In the genomic region with DNA sequence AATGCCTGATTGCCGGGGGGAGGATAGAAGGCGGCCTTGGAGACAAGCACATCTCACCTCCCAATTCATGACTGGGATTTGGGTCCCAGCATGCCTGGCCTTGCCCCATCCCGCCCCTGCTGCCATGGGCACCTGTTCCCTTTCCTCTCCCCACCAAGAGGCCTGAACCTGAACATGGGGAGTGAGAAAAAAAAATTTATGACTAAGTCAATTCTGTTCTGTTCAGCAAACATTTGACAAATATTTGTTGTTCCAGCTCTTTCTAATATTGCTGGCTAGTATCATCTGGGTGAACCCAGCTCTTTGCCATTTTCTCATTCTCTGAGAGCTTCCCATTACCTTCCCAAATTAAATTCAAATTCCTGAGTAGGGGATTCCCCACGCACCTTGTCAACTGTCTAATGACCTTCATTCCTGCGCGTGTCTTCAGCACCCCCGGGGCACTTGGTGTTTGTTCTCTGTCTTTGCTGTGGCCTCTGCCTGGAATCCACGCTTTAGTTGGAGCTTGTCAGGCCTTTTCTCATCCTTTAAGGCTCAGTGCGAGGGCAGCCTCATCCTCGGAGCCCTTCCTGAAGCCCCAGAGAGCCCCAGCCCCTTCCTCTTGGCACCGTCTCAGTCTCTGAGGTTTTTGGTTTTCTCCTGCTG, we compare ENCODE assay signal across 15 cellular contexts. TPM values are rescaled to one million over a fixed set of nuclear protein-coding genes. Genes with fewer than 3 reads are reported as not detected.
DNase-seq lines count a peak whose midpoint lies in the region; ATAC-seq and TF ChIP-seq lines count a peak whose summit lies in the region.
"Had no signal": no experiment of that assay in that cellular context is flagged by ENCODE, and none has a peak within 500 bp of the region (broad histone marks: within the 10 kb centered on the region; RNA-seq: fewer than 3 reads in every experiment).

No MANE protein-coding gene starts in this region.

- H3K9ac ChIP-seq in duodenal mucosa (ENCODE audit: low read depth in 1 of 2, low read length in 2 of 2): peak overlapping the region; percentile 0 to 49

- intact Hi-C loops in activated CD8-positive, alpha-beta T cell treated with anti-CD3 and anti-CD28 coated beads for 36 hours (cut with micrococcal nuclease): no loop called here
- intact Hi-C loops in right lobe of liver (cut with DNase I): no loop called here
- intact Hi-C loops in posterior vena cava (cut with DNase I): loop anchor here in 1 of 2 donors (5.0 kb wide), 1 partner anchor 40 kb away; no protein-coding TSS in a partner anchor

- H3K36me3 Mint-ChIP-seq in activated CD8-positive, alpha-beta T cell treated with anti-CD3 and anti-CD28 coated beads, Interleukin-2, amount 10 ng/mL, durations not matched to agents 7 days and 5 days (ENCODE audit: low read depth): no peaks in the 10 kb centered on the region
- H3K36me3 Mint-ChIP-seq in activated CD8-positive, alpha-beta T cell treated with anti-CD3 and anti-CD28 coated beads for 36 hours (ENCODE audit: low read depth): no peaks in the 10 kb centered on the region

- no peak for ATAC-seq in activated CD8-positive, alpha-beta T cell treated with anti-CD3 and anti-CD28 coated beads, Interleukin-2, amount 10 ng/mL, durations not matched to agents 7 days and 5 days
- ATAC-seq in activated CD8-positive, alpha-beta T cell treated with anti-CD3 and anti-CD28 coated beads for 36 hours: no peak
- peak; percentile 3 to 26 (median 16) for ATAC-seq in right lobe of liver
- ATAC-seq: activated T-helper 17 cell treated with anti-CD3 and anti-CD28 coated beads, Interleukin-2, amount 50 U/mL, for 72 hours; heart right ventricle; lower lobe of right lung had no signal

- H3K4me1 ChIP-seq in duodenal mucosa (ENCODE audit: control insufficient read depth in 1 of 2, insufficient read depth in 2 of 2, low read length in 2 of 2) (peaks cover 44 to 46% of the 10 kb centered on the region in 2 donors), right lobe of liver (peaks cover 0 to 73% (median 36%) of the 10 kb centered on the region in 4 donors)

- TF ChIP-seq POLR2A in right lobe of liver (IDR thresholded peaks at IDR 0.05): no peak

- H3K4me3 ChIP-seq in duodenal mucosa (ENCODE audit: low read depth in 1 of 2, low read length in 2 of 2) (peak overlapping the region; percentile 60 to 61), right lobe of liver (peak overlapping the region; percentile 50 to 92 (median 85))
- H3K4me3 ChIP-seq: heart right ventricle, lower lobe of right lung had no signal

- peak overlapping the region; percentile 43 for H3K27ac Mint-ChIP-seq in activated CD8-positive, alpha-beta T cell treated with anti-CD3 and anti-CD28 coated beads, Interleukin-2, amount 10 ng/mL, durations not matched to agents 7 days and 5 days
- H3K27ac Mint-ChIP-seq in activated CD8-positive, alpha-beta T cell treated with anti-CD3 and anti-CD28 coated beads for 36 hours: no peak overlapping the region
- H3K27ac Mint-ChIP-seq: activated T-helper 17 cell treated with anti-CD3 and anti-CD28 coated beads, Interleukin-2, amount 50 U/mL, for 72 hours; T-helper 2 cell treated with Interferon-gamma antibody and Interleukin-4, amounts not matched to agents 5 μg/mL and 100 μg/mL, for 36 hours had no signal

- no peak for TF ChIP-seq CTCF in activated CD8-positive, alpha-beta T cell treated with anti-CD3 and anti-CD28 coated beads for 36 hours (IDR thresholded peaks at IDR 0.05)
- TF ChIP-seq CTCF in right lobe of liver (IDR thresholded peaks at IDR 0.05): no peak
- TF ChIP-seq CTCF in GM10266 (IDR thresholded peaks at IDR 0.05; ENCODE audit: control insufficient read depth, insufficient read depth, low read depth, missing control alignments): no peak

- POLR2A ChIA-PET in activated CD8-positive, alpha-beta T cell treated with anti-CD3 and anti-CD28 coated beads, Interleukin-2, amount 10 ng/mL, durations not matched to agents 7 days and 5 days (lab: Charles Lee): no interaction called here
- POLR2A ChIA-PET in activated CD8-positive, alpha-beta T cell treated with anti-CD3 and anti-CD28 coated beads for 36 hours (lab: Charles Lee): no interaction called here

- WGBS in right lobe of liver (ENCODE audit: insufficient coverage, low coverage, low lambda C conversion rate, missing lambda C conversion rate): 23% methylated on average over 8 of the region's 11 CpGs

- H3K27me3 Mint-ChIP-seq in activated CD8-positive, alpha-beta T cell treated with anti-CD3 and anti-CD28 coated beads, Interleukin-2, amount 10 ng/mL, durations not matched to agents 7 days and 5 days (ENCODE audit: low read depth): peaks cover 2% of the 10 kb centered on the region
- no peaks in the 10 kb centered on the region for H3K27me3 Mint-ChIP-seq in activated CD8-positive, alpha-beta T cell treated with anti-CD3 and anti-CD28 coated beads for 36 hours

- H3K36me3 ChIP-seq in duodenal mucosa (ENCODE audit: control insufficient read depth in 1 of 2, insufficient read depth in 2 of 2, low read length in 2 of 2) (peaks cover 0 to 3% of the 10 kb centered on the region in 2 donors), right lobe of liver (peaks cover 0 to 19% (median 3%) of the 10 kb centered on the region in 4 donors)
- H3K36me3 ChIP-seq: lower lobe of right lung had no signal

- H3K4me1 Mint-ChIP-seq in activated CD8-positive, alpha-beta T cell treated with anti-CD3 and anti-CD28 coated beads, Interleukin-2, amount 10 ng/mL, durations not matched to agents 7 days and 5 days (ENCODE audit: low read depth): peaks cover 7% of the 10 kb centered on the region
- H3K4me1 Mint-ChIP-seq in activated CD8-positive, alpha-beta T cell treated with anti-CD3 and anti-CD28 coated beads for 36 hours (ENCODE audit: low read depth): no peaks in the 10 kb centered on the region
- H3K4me1 Mint-ChIP-seq: activated T-helper 17 cell treated with anti-CD3 and anti-CD28 coated beads, Interleukin-2, amount 50 U/mL, for 72 hours had no signal

- H3K9me3 ChIP-seq in duodenal mucosa (ENCODE audit: control insufficient read depth in 1 of 2, low read length in 2 of 2) (no peaks in the 10 kb centered on the region), right lobe of liver (no peaks in the 10 kb centered on the region)
- H3K9me3 ChIP-seq: heart right ventricle, lower lobe of right lung had no signal

- no peak overlapping the region for H3K27ac ChIP-seq in duodenal mucosa (ENCODE audit: low read depth, low read length)
- peak overlapping the region; percentile 61 to 95 (median 87) for H3K27ac ChIP-seq in right lobe of liver
- H3K27ac ChIP-seq: heart right ventricle, lower lobe of right lung had no signal

- no peaks in the 10 kb centered on the region for H3K27me3 ChIP-seq in duodenal mucosa (ENCODE audit: control insufficient read depth in 1 of 2, insufficient read depth in 2 of 2, low read length in 2 of 2)
- H3K27me3 ChIP-seq in right lobe of liver: no peaks in the 10 kb centered on the region
- H3K27me3 ChIP-seq: heart right ventricle had no signal

- H3K4me3 Mint-ChIP-seq in activated CD8-positive, alpha-beta T cell treated with anti-CD3 and anti-CD28 coated beads, Interleukin-2, amount 10 ng/mL, durations not matched to agents 7 days and 5 days: no peak overlapping the region
- H3K4me3 Mint-ChIP-seq in activated CD8-positive, alpha-beta T cell treated with anti-CD3 and anti-CD28 coated beads for 36 hours: no peak overlapping the region
- H3K4me3 Mint-ChIP-seq: activated T-helper 17 cell treated with anti-CD3 and anti-CD28 coated beads, Interleukin-2, amount 50 U/mL, for 72 hours; T-helper 2 cell treated with Interferon-gamma antibody and Interleukin-4, amounts not matched to agents 5 μg/mL and 100 μg/mL, for 36 hours had no signal

- CTCF ChIA-PET in activated CD8-positive, alpha-beta T cell treated with anti-CD3 and anti-CD28 coated beads, Interleukin-2, amount 10 ng/mL, durations not matched to agents 7 days and 5 days (lab: Charles Lee): interaction anchor here (1.0 to 1.4 kb wide), 2 partner anchors 25 to 80 kb away, joined by 4 read pairs; no protein-coding TSS in a partner anchor
- CTCF ChIA-PET in activated CD8-positive, alpha-beta T cell treated with anti-CD3 and anti-CD28 coated beads for 36 hours (lab: Charles Lee): interaction anchor here (2.1 kb wide), 1 partner anchor 25 kb away, joined by 7 read pairs; no protein-coding TSS in a partner anchor

- no peak for DNase-seq in activated CD8-positive, alpha-beta T cell treated with anti-CD3 and anti-CD28 coated beads, Interleukin-2, amount 10 ng/mL, durations not matched to agents 7 days and 5 days
- no peak for DNase-seq in activated CD8-positive, alpha-beta T cell treated with anti-CD3 and anti-CD28 coated beads for 36 hours
- DNase-seq in right lobe of liver: no peak
- peak; percentile 71 for DNase-seq in ureter (ENCODE audit: low spot score)
- DNase-seq in GM10266 (ENCODE audit: extremely low spot score): no peak
- DNase-seq in medulla oblongata (ENCODE audit: extremely low spot score): no peak
- no peak for DNase-seq in posterior vena cava (ENCODE audit: low spot score)
- DNase-seq: activated CD4-positive, alpha-beta T cell treated with anti-CD3 and anti-CD28 coated beads, Interleukin-2, amount 50 U/mL, for 48 hours; Calu3; heart right ventricle; lower lobe of right lung; NCI-H1048 had no signal

- no peaks in the 10 kb centered on the region for H3K9me3 Mint-ChIP-seq in activated CD8-positive, alpha-beta T cell treated with anti-CD3 and anti-CD28 coated beads, Interleukin-2, amount 10 ng/mL, durations not matched to agents 7 days and 5 days (ENCODE audit: insufficient read depth)
- no peaks in the 10 kb centered on the region for H3K9me3 Mint-ChIP-seq in activated CD8-positive, alpha-beta T cell treated with anti-CD3 and anti-CD28 coated beads for 36 hours
- H3K9me3 Mint-ChIP-seq: activated T-helper 17 cell treated with anti-CD3 and anti-CD28 coated beads, Interleukin-2, amount 50 U/mL, for 72 hours; T-helper 2 cell treated with Interferon-gamma antibody and Interleukin-4, amounts not matched to agents 5 μg/mL and 100 μg/mL, for 36 hours had no signal

RNA-seq across cellular contexts. Expression of gene ARHGEF10L, which starts 42.7 kb away (rescaled TPM):
- total RNA-seq in activated CD8-positive, alpha-beta T cell treated with anti-CD3 and anti-CD28 coated beads, Interleukin-2, amount 10 ng/mL, durations not matched to agents 7 days and 5 days: not detected
- not detected for total RNA-seq in activated CD8-positive, alpha-beta T cell treated with anti-CD3 and anti-CD28 coated beads for 36 hours
- total RNA-seq in right lobe of liver: 100 to 1,000 TPM in 2 of 6 experiments, 10 to 100 TPM in 4; 59.7 to 124 (median 87.4) TPM
- total RNA-seq in ureter: 166 TPM
- 100 to 1,000 TPM; 103 to 111 TPM for total RNA-seq in posterior vena cava
- total RNA-seq: activated T-helper 17 cell treated with anti-CD3 and anti-CD28 coated beads, Interleukin-2, amount 50 U/mL, for 72 hours had no signal

Comparison
In these comparisons a context has a peak if more than half of its experiments do, and no peak if none do; other contexts are left out.
1. ATAC-seq: peak in right lobe of liver (4 of 4); none in activated CD8-positive, alpha-beta T cell treated with anti-CD3 and anti-CD28 coated beads, Interleukin-2, amount 10 ng/mL, durations not matched to agents 7 days and 5 days (single experiment) and activated CD8-positive, alpha-beta T cell treated with anti-CD3 and anti-CD28 coated beads for 36 hours (single experiment).
2. RNA of gene ARHGEF10L, which starts 42.7 kb away (total RNA-seq): 166 TPM in ureter (single experiment), 103 to 111 TPM in posterior vena cava and 59.7 to 124 TPM in right lobe of liver; not detected in activated CD8-positive, alpha-beta T cell treated with anti-CD3 and anti-CD28 coated beads, Interleukin-2, amount 10 ng/mL, durations not matched to agents 7 days and 5 days and not detected in activated CD8-positive, alpha-beta T cell treated with anti-CD3 and anti-CD28 coated beads for 36 hours; every median in the first group is over 10 times any median in the second.